20 cellular contexts compared by ENCODE assay signal in genomic region chr11:93521086-93521485, GRCh38. TPM values are rescaled to one million over a fixed set of nuclear protein-coding genes. Genes with fewer than 3 reads are reported as not detected.
A peak's percentile ranks its signal among the peaks of the same experiment; 100 is the strongest.
DNase-seq lines count a peak whose midpoint lies in the region; ATAC-seq, FAIRE-seq and TF ChIP-seq lines count a peak whose summit lies in the region.
"Had no signal": no experiment of that assay in that cellular context is flagged by ENCODE, and none has a peak within 500 bp of the region (broad histone marks: within the 10 kb centered on the region; RNA-seq: fewer than 3 reads in every experiment).

No MANE protein-coding gene starts in this region.

- TF ChIP-seq POLR2A in right lobe of liver (IDR thresholded peaks at IDR 0.05) = no peak

- H3K9me3 ChIP-seq in right lobe of liver = no peaks in the 10 kb centered on the region
- H3K9me3 ChIP-seq: gastrocnemius medialis had no signal

- no peak for FAIRE-seq in RCC 7860 (lab: Jason Lieb, UNC)
- FAIRE-seq: A204.1, bronchial epithelial cell, D721Med had no signal

- POLR2A ChIA-PET in T-cell (lab: Charles Lee) = no interaction called here

- TF ChIP-seq CTCF in right lobe of liver (IDR thresholded peaks at IDR 0.05) (no peak), nephron progenitor cell (IDR thresholded peaks at IDR 0.05) (no peak)

- H3K36me3 Mint-ChIP-seq in T-cell (no peaks in the 10 kb centered on the region), nephron progenitor cell (ENCODE audit: low read depth) (peaks cover 20% of the 10 kb centered on the region)
- H3K36me3 Mint-ChIP-seq: mesothelial cell of epicardium had no signal

- CTCF ChIA-PET in T-cell (lab: Charles Lee) = interaction anchor here (0.5 to 0.6 kb wide), 2 partner anchors 140 to 158 kb away, joined by 3 read pairs; no protein-coding TSS in a partner anchor

- H3K27me3 Mint-ChIP-seq in T-cell = no peaks in the 10 kb centered on the region
- H3K27me3 Mint-ChIP-seq in nephron progenitor cell (ENCODE audit: low read depth, poor library complexity) = peaks cover 2% of the 10 kb centered on the region

- DNase-seq in NCI-H146 (lab: John Stamatoyannopoulos, UW) = peak; percentile 17
- DNase-seq in NCI-H146 treated with DMSO at 0.1 percent for 48 hours (lab: John Stamatoyannopoulos, UW; ENCODE audit: unreplicated experiment) = no peak
- DNase-seq in T-cell = peak in 3 of 34 experiments; percentile 2 to 21 (median 18)
- DNase-seq in right lobe of liver = peak in 1 of 3 donors; percentile 39
- DNase-seq in RCC 7860 (ENCODE audit: low spot score) = no peak
- no peak for DNase-seq in nephron progenitor cell
- DNase-seq: activated CD4-positive, alpha-beta T cell treated with anti-CD3 and anti-CD28 coated beads for 4 hours; activated naive CD4-positive, alpha-beta T cell; gastrocnemius medialis; Kasumi-1; NCI-H2171; PC-9; stimulated activated CD4-positive, alpha-beta T cell treated with anti-CD3 and anti-CD28 coated beads, Interleukin-15, amount 100 ng/mL, for 24 hours; trophoblast cell had no signal

- H3K4me3 ChIP-seq in right lobe of liver = no peak overlapping the region
- H3K4me3 ChIP-seq: gastrocnemius medialis, PC-9 had no signal

- ATAC-seq in HG03432 (IDR thresholded peaks at IDR 0.05; ENCODE audit: unreplicated experiment) (peak; percentile 25), T-cell (replicated peaks in 1 of 4) (peak in 3 of 4 experiments; percentile 24 to 58 (median 36)), right lobe of liver (peak; percentile 43 to 65 (median 56)), GM18517 (IDR thresholded peaks at IDR 0.05; ENCODE audit: unreplicated experiment) (no peak)
- ATAC-seq: gastrocnemius medialis had no signal

- H3K4me1 ChIP-seq in right lobe of liver = peaks cover 0 to 28% (median 12%) of the 10 kb centered on the region in 4 donors

- H3K9me3 Mint-ChIP-seq in T-cell (no peaks in the 10 kb centered on the region), nephron progenitor cell (no peaks in the 10 kb centered on the region)
- H3K9me3 Mint-ChIP-seq: mesothelial cell of epicardium had no signal

- intact Hi-C loops in right lobe of liver (cut with DNase I) = no loop called here

- H3K4me1 Mint-ChIP-seq in T-cell (peaks cover 26 to 58% (median 41%) of the 10 kb centered on the region in 3 donors), nephron progenitor cell (peaks cover 36% of the 10 kb centered on the region)

- H3K27ac ChIP-seq in right lobe of liver = no peak overlapping the region
- H3K27ac ChIP-seq: gastrocnemius medialis, PC-9 had no signal

- H3K36me3 ChIP-seq in right lobe of liver = no peaks in the 10 kb centered on the region
- H3K36me3 ChIP-seq: gastrocnemius medialis had no signal

- 18% methylated on average over 2 of the region's 2 CpGs for WGBS in right lobe of liver (ENCODE audit: insufficient coverage, low coverage, low lambda C conversion rate, missing lambda C conversion rate)

- H3K27ac Mint-ChIP-seq in T-cell = peak overlapping the region; percentile 52 to 56
- no peak overlapping the region for H3K27ac Mint-ChIP-seq in nephron progenitor cell
- H3K27ac Mint-ChIP-seq: mesothelial cell of epicardium had no signal

- no peaks in the 10 kb centered on the region for H3K27me3 ChIP-seq in right lobe of liver
- H3K27me3 ChIP-seq: gastrocnemius medialis had no signal

- H3K4me3 Mint-ChIP-seq in T-cell (peak overlapping the region in 1 of 3 donors; percentile 2), nephron progenitor cell (no peak overlapping the region)
- H3K4me3 Mint-ChIP-seq: mesothelial cell of epicardium had no signal

RNA-seq across cellular contexts. Expression of gene SMCO4, which starts 22.1 kb away (rescaled TPM):
- 1 to 10 TPM in 4 of 5 donors, not detected in 1; 2.2 to 6.5 (median 4.7) TPM for total RNA-seq in T-cell
- total RNA-seq in right lobe of liver = 100 to 1,000 TPM in 1 of 6 experiments, 10 to 100 TPM in 5; 43.5 to 106 (median 51.8) TPM

Comparison
In these comparisons a context has a peak if more than half of its experiments do, and no peak if none do; other contexts are left out.
1. RNA of gene SMCO4, which starts 22.1 kb away (total RNA-seq): 43.5 to 106 TPM in right lobe of liver; 2.2 to 6.5 TPM in T-cell; every median in the first group is over 4 times any median in the second.